In genomic region chr3:190534386-190534785, GRCh38 we compare ENCODE assay signal across 15 cellular contexts. TPM values are rescaled to one million over a fixed set of nuclear protein-coding genes. Genes with fewer than 3 reads are reported as not detected.
DNase-seq lines count a peak whose midpoint lies in the region; ATAC-seq and TF ChIP-seq lines count a peak whose summit lies in the region.
"Had no signal": no experiment of that assay in that cellular context is flagged by ENCODE, and none has a peak within 500 bp of the region (broad histone marks: within the 10 kb centered on the region; RNA-seq: fewer than 3 reads in every experiment).

No MANE protein-coding gene starts in this region.

- H3K4me3 ChIP-seq in Panc1 (ENCODE audit: low read depth in 2 of 2, low read length in 2 of 2): no peak overlapping the region
- no peak overlapping the region for H3K4me3 ChIP-seq in tibial artery

- no peak for TF ChIP-seq CTCF in Panc1 (IDR thresholded peaks at IDR 0.05)
- TF ChIP-seq CTCF in tibial artery (IDR thresholded peaks at IDR 0.05): no peak

- BruUV-seq in Panc1 (replicated peaks; lab: Mats Ljungman, UMichigan): no TSS peak

- ATAC-seq in Panc1: 0 out of 2 replicates have a peak, but pooled peaks have one; percentile 40

- H3K36me3 ChIP-seq in Panc1 (ENCODE audit: control insufficient read depth, insufficient read depth, low read length) (no peaks in the 10 kb centered on the region), tibial artery (no peaks in the 10 kb centered on the region)
- H3K36me3 ChIP-seq: neutrophil had no signal

- peaks cover 3% of the 10 kb centered on the region; the same call in 1 of the 2 replicates for H3K4me1 ChIP-seq in Panc1 (ENCODE audit: control insufficient read depth, insufficient read depth, low read length)
- H3K4me1 ChIP-seq in tibial artery: peaks cover 0 to 20% (median 15%) of the 10 kb centered on the region in 4 donors

- H3K9me3 ChIP-seq in Panc1 (ENCODE audit: control insufficient read depth, insufficient read depth, low read depth, low read length): no peaks in the 10 kb centered on the region
- no peaks in the 10 kb centered on the region for H3K9me3 ChIP-seq in tibial artery
- H3K9me3 ChIP-seq: neutrophil had no signal

- H3K27me3 ChIP-seq in Panc1 (ENCODE audit: control insufficient read depth, insufficient read depth, low read length): no peaks in the 10 kb centered on the region
- H3K27me3 ChIP-seq in tibial artery: no peaks in the 10 kb centered on the region
- H3K27me3 ChIP-seq: neutrophil had no signal

- DNase-seq in Panc1 (ENCODE audit: low read depth, low spot score): no peak
- peak; percentile 23 for DNase-seq in astrocyte of the hippocampus (ENCODE audit: low read depth, low spot score)
- DNase-seq in left kidney (ENCODE audit: low read depth, low spot score): peak; percentile 26
- no peak for DNase-seq in tibial artery
- no peak for DNase-seq in HEK293T (ENCODE audit: extremely low spot score)
- no peak for DNase-seq in stimulated activated CD4-positive, alpha-beta T cell treated with anti-CD3 and anti-CD28 coated beads, Interleukin-4, amount 100 ng/mL, for 24 hours
- DNase-seq in NCI-H1436 treated with DMSO at 0.1 percent for 48 hours (lab: John Stamatoyannopoulos, UW): no peak
- DNase-seq: activated CD4-positive, alpha-beta T cell treated with anti-CD3 and anti-CD28 coated beads, Interleukin-2, amount 50 U/mL, for 48 hours; DMS79; foreskin melanocyte; NCI-H2081; NCI-H748 treated with DMSO at 0.1 percent for 48 hours; SHP77 treated with DMSO at 0.1 percent for 48 hours; stimulated activated naive CD4-positive, alpha-beta T cell treated with Interleukin-2 at 50 U/mL for 16 hours had no signal

- in situ Hi-C loops in Panc1 (cut with HindIII; ENCODE audit: low pct_unique_long_range_greater_than_20kb, low sequenced_read_pairs): no loop called here

- POLR2A ChIA-PET in Panc1 (lab: Charles Lee): no interaction called here
- POLR2A ChIA-PET in HEK293T (lab: Yijun Ruan, JAX): no interaction called here

- H3K27ac ChIP-seq in Panc1 (ENCODE audit: low read length) (peak overlapping the region; percentile 20; the same call in 1 of the 2 replicates), tibial artery (peak overlapping the region; percentile 27 to 30)
- H3K27ac ChIP-seq: neutrophil had no signal

- CTCF ChIA-PET in Panc1 (lab: Charles Lee): no interaction called here
- CTCF ChIA-PET in HEK293T (lab: Yijun Ruan, JAX): no interaction called here

- intact Hi-C loops in Panc1 (cut with micrococcal nuclease; ENCODE audit: unreplicated experiment) (no loop called here), tibial artery (cut with DNase I; ENCODE audit: low total_unique reads) (no loop called here)

TF ChIP-seq in HEK293T, 16 proteins besides CTCF, POLR2A, EP300 and RAD21:
- TF ChIP-seq LEF1 (IDR thresholded peaks at IDR 0.05; ENCODE audit: borderline replicate concordance): no peak
- TF ChIP-seq TARDBP (IDR thresholded peaks at IDR 0.05): no peak
- no peak for TF ChIP-seq HDGF (IDR thresholded peaks at IDR 0.05; ENCODE audit: borderline replicate concordance)
- TF ChIP-seq CTBP1 (IDR thresholded peaks at IDR 0.05; ENCODE audit: borderline replicate concordance): no peak
- TF ChIP-seq ARNT (IDR thresholded peaks at IDR 0.05): no peak
- no peak for TF ChIP-seq L3MBTL2 (conservative IDR thresholded peaks at IDR 0.05)
- no peak for TF ChIP-seq FOXK2 (IDR thresholded peaks at IDR 0.05)
- no peak for TF ChIP-seq NFRKB (IDR thresholded peaks at IDR 0.05)
- TF ChIP-seq BHLHE40 (IDR thresholded peaks at IDR 0.05; ENCODE audit: borderline replicate concordance): no peak
- no peak for TF ChIP-seq PKNOX1 (IDR thresholded peaks at IDR 0.05)
- TF ChIP-seq SUZ12 (IDR thresholded peaks at IDR 0.05): no peak
- TF ChIP-seq ELF4 (IDR thresholded peaks at IDR 0.05): no peak
- TF ChIP-seq FOXA1 (IDR thresholded peaks at IDR 0.05): no peak
- TF ChIP-seq ZNF384 (IDR thresholded peaks at IDR 0.05): no peak
- no peak for TF ChIP-seq SP1 (IDR thresholded peaks at IDR 0.05)
- TF ChIP-seq FOXM1 (IDR thresholded peaks at IDR 0.05; ENCODE audit: borderline replicate concordance): no peak

RNA-seq across cellular contexts. Expression of gene IL1RAP, which starts 20.5 kb away (rescaled TPM):
- 5.2 TPM for total RNA-seq in Panc1 (2021; ENCODE audit: unreplicated experiment)
- 2.3 TPM for polyA plus RNA-seq in Panc1 (2012; ENCODE audit: insufficient read length)

Comparison
In these comparisons a context has a peak if more than half of its experiments do, and no peak if none do; other contexts are left out.
1. DNase-seq: peak in astrocyte of the hippocampus (single experiment) and left kidney (single experiment); none in Panc1 (single experiment), tibial artery (0 of 2), HEK293T (single experiment), stimulated activated CD4-positive, alpha-beta T cell treated with anti-CD3 and anti-CD28 coated beads, Interleukin-4, amount 100 ng/mL, for 24 hours (single experiment) and NCI-H1436 treated with DMSO at 0.1 percent for 48 hours (single experiment).